ENCODE assay signal across 23 cellular contexts in genomic region chr7:50022451-50022850, GRCh38.
"Had no signal": no experiment of that assay in that cellular context is flagged by ENCODE, and none has a peak within 500 bp of the region (broad histone marks: within the 10 kb centered on the region; RNA-seq: fewer than 3 reads in every experiment).

No MANE protein-coding gene starts in this region.

- ATAC-seq: left ventricle myocardium superior; lower lobe of right lung; naive thymus-derived CD8-positive, alpha-beta T cell; sciatic nerve; stimulated activated naive CD8-positive, alpha-beta T cell treated with anti-CD3 and anti-CD28 coated beads, Interleukin-15, amount 100 ng/mL, for 72 hours had no signal

- H3K4me1 ChIP-seq: lower lobe of right lung, prostate gland, right atrium auricular region, thyroid gland, vagina had no signal

- H3K27ac ChIP-seq: dorsolateral prefrontal cortex, lower lobe of right lung, prostate gland, right atrium auricular region, thyroid gland, vagina had no signal

- H3K4me2 ChIP-seq: smooth muscle cell had no signal

- FAIRE-seq: frontal cortex, keratinocyte had no signal

- H3K4me3 Mint-ChIP-seq: naive thymus-derived CD8-positive, alpha-beta T cell; nephron progenitor cell; stimulated activated naive CD8-positive, alpha-beta T cell treated with anti-CD3 and anti-CD28 coated beads, Interleukin-15, amount 100 ng/mL, for 72 hours had no signal

- DNase-seq: dorsolateral prefrontal cortex; effector CD4-positive, alpha-beta T cell; hypothalamus; left ventricle myocardium superior; lower lobe of right lung; naive thymus-derived CD8-positive, alpha-beta T cell; nephron progenitor cell; nucleus accumbens; stimulated activated CD4-positive, alpha-beta T cell treated with anti-CD3 and anti-CD28 coated beads, Interleukin-12 subunit alpha, Interleukin-12 subunit beta, amount 100 ng/mL, for 4 hours; stimulated activated CD4-positive, alpha-beta T cell treated with anti-CD3 and anti-CD28 coated beads, Interleukin-1b, Interleukin-23, amount 100 ng/mL, for 48 hours; stimulated activated CD4-positive, alpha-beta T cell treated with anti-CD3 and anti-CD28 coated beads, Interleukin-4, amount 100 ng/mL, for 1 hour; stimulated activated CD8-positive, alpha-beta memory T cell treated with anti-CD3 and anti-CD28 coated beads, Interleukin-4, amount 100 ng/mL, for 48 hours; stimulated activated naive CD4-positive, alpha-beta T cell; stimulated activated naive CD8-positive, alpha-beta T cell treated with anti-CD3 and anti-CD28 coated beads, Interleukin-15, amount 100 ng/mL, for 72 hours; thyroid gland; trophoblast cell had no signal

- H3K4me3 ChIP-seq: dorsolateral prefrontal cortex, lower lobe of right lung, prostate gland, right atrium auricular region, smooth muscle cell, thyroid gland, vagina had no signal

- H3K36me3 ChIP-seq: lower lobe of right lung, prostate gland, right atrium auricular region, thyroid gland, vagina had no signal

- H3K4me1 Mint-ChIP-seq: naive thymus-derived CD8-positive, alpha-beta T cell; stimulated activated naive CD8-positive, alpha-beta T cell treated with anti-CD3 and anti-CD28 coated beads, Interleukin-15, amount 100 ng/mL, for 72 hours had no signal

- H3K9me3 ChIP-seq: lower lobe of right lung, prostate gland, right atrium auricular region, thyroid gland, vagina had no signal

- H3K27me3 ChIP-seq: dorsolateral prefrontal cortex, right atrium auricular region, thyroid gland, vagina had no signal

- H3K27ac Mint-ChIP-seq: naive thymus-derived CD8-positive, alpha-beta T cell; nephron progenitor cell; stimulated activated naive CD8-positive, alpha-beta T cell treated with anti-CD3 and anti-CD28 coated beads, Interleukin-15, amount 100 ng/mL, for 72 hours had no signal

- H3K9me3 Mint-ChIP-seq: nephron progenitor cell; stimulated activated naive CD8-positive, alpha-beta T cell treated with anti-CD3 and anti-CD28 coated beads, Interleukin-15, amount 100 ng/mL, for 72 hours had no signal
